In the genomic region with DNA sequence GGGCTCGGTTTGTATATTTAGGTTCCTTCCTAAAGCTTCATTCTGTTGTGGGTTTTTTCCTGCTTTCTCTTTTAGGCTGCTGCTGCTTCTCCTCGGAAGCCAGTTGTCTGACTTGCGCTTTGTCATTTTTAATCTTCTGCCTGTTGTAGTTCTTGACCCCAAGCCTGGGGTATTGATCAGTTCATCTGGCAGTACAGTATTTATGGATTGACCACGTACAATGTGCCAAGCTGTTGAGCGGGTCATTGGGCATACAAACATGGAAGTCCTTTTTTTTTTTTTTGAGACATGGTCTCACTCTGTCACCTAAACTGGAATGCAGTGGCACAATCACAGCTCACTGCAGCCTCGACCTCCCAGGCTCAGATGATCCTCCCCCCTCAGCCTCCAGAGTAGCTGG, we compare ENCODE assay signal across 21 cellular contexts. TPM values are rescaled to one million over a fixed set of nuclear protein-coding genes. Genes with fewer than 3 reads are reported as not detected.
DNase-seq lines count a peak whose midpoint lies in the region; ATAC-seq and TF ChIP-seq lines count a peak whose summit lies in the region.
"Had no signal": no experiment of that assay in that cellular context is flagged by ENCODE, and none has a peak within 500 bp of the region (broad histone marks: within the 10 kb centered on the region; RNA-seq: fewer than 3 reads in every experiment).

No MANE protein-coding gene starts in this region.

- peaks cover 61% of the 10 kb centered on the region for H3K36me3 Mint-ChIP-seq in Caco-2 (ENCODE audit: insufficient read depth, unreplicated experiment)
- no peaks in the 10 kb centered on the region for H3K36me3 Mint-ChIP-seq in neural crest cell (ENCODE audit: low read depth)

- H3K9me3 Mint-ChIP-seq in Caco-2 (ENCODE audit: unreplicated experiment) (no peaks in the 10 kb centered on the region), neural crest cell (no peaks in the 10 kb centered on the region)
- H3K9me3 Mint-ChIP-seq: CD4-positive, alpha-beta T cell; CD8-positive, alpha-beta memory T cell had no signal

- 39% methylated on average over 6 of the region's 6 CpGs for WGBS in liver

- peak overlapping the region in 1 of 2 donors; percentile 53 for H3K9ac ChIP-seq in liver (ENCODE audit: low read depth in 1 of 2, low read length in 2 of 2)
- H3K9ac ChIP-seq: BLaER1 treated with 17β-estradiol and CSF1 and Interleukin-3, amounts not matched to agents 10 nM and 100 nM; GM23248 had no signal

- H3K4me3 Mint-ChIP-seq in Caco-2 (ENCODE audit: unreplicated experiment), result peak overlapping the region; percentile 4
- peak overlapping the region; percentile 1 for H3K4me3 Mint-ChIP-seq in neural crest cell
- H3K4me3 Mint-ChIP-seq: CD14-positive monocyte; CD4-positive, alpha-beta T cell had no signal

- H3K4me1 Mint-ChIP-seq in Caco-2 (ENCODE audit: low read depth, unreplicated experiment), result peaks cover 45% of the 10 kb centered on the region
- H3K4me1 Mint-ChIP-seq in neural crest cell, result peaks cover 27% of the 10 kb centered on the region

- H3K27ac Mint-ChIP-seq in Caco-2 (ENCODE audit: unreplicated experiment), result no peak overlapping the region
- H3K27ac Mint-ChIP-seq in neural crest cell (ENCODE audit: unreplicated experiment), result no peak overlapping the region
- H3K27ac Mint-ChIP-seq: CD14-positive monocyte; CD4-positive, alpha-beta T cell had no signal

- H3K4me1 ChIP-seq in Caco-2, result peaks cover 67% of the 10 kb centered on the region
- H3K4me1 ChIP-seq in RWPE2 (ENCODE audit: insufficient read depth, poor library complexity, severe bottlenecking), result peaks cover 59% of the 10 kb centered on the region
- H3K4me1 ChIP-seq in liver (ENCODE audit: control insufficient read depth in 4 of 4, insufficient read depth in 4 of 4, low read length in 3 of 4), result peaks cover 14 to 59% (median 43%) of the 10 kb centered on the region in 4 donors
- H3K4me1 ChIP-seq: BE2C had no signal

- H3K4me3 ChIP-seq in Caco-2 (ENCODE audit: low read depth, low read length) (no peak overlapping the region), RWPE2 (ENCODE audit: severe bottlenecking) (no peak overlapping the region), liver (ENCODE audit: low read depth in 1 of 3, low read length in 3 of 3) (peak overlapping the region; percentile 14 to 35 (median 31))
- H3K4me3 ChIP-seq: BLaER1 treated with 17β-estradiol and CSF1 and Interleukin-3, amounts not matched to agents 10 nM and 100 nM; GM23248 had no signal

- ATAC-seq in RWPE2 (ENCODE audit: low read depth) (no peak), HG02571 (IDR thresholded peaks at IDR 0.05; ENCODE audit: unreplicated experiment) (no peak)

- intact Hi-C loops in Caco-2 (cut with micrococcal nuclease; ENCODE audit: unreplicated experiment), result no loop called here

- TF ChIP-seq CTCF in Caco-2 (IDR thresholded peaks at IDR 0.05; ENCODE audit: insufficient read depth in 1 of 2, low read depth in 1 of 2, low read length in 1 of 2, severe bottlenecking in 1 of 2, unreplicated experiment in 1 of 2), result no peak
- no peak for TF ChIP-seq CTCF in RWPE2 (IDR thresholded peaks at IDR 0.05; ENCODE audit: poor library complexity, severe bottlenecking)
- TF ChIP-seq CTCF in liver (IDR thresholded peaks at IDR 0.05; ENCODE audit: low read depth, low read length, missing input control), result no peak
- no peak for TF ChIP-seq CTCF in neural crest cell (conservative IDR thresholded peaks at IDR 0.05)

- peak in 1 of 2 donors; percentile 13 for TF ChIP-seq RAD21 in liver (IDR thresholded peaks at IDR 0.05)

- H3K27me3 Mint-ChIP-seq in Caco-2 (ENCODE audit: insufficient read depth, unreplicated experiment), result no peaks in the 10 kb centered on the region
- H3K27me3 Mint-ChIP-seq in neural crest cell (ENCODE audit: low read depth), result peaks cover 27% of the 10 kb centered on the region

- BruUV-seq in Caco-2 (replicated peaks; lab: Mats Ljungman, UMichigan), result no TSS peak

- no peaks in the 10 kb centered on the region for H3K9me3 ChIP-seq in Caco-2
- H3K9me3 ChIP-seq in RWPE2 (ENCODE audit: severe bottlenecking), result no peaks in the 10 kb centered on the region
- H3K9me3 ChIP-seq in liver (ENCODE audit: control insufficient read depth in 4 of 4, low read length in 3 of 4), result no peaks in the 10 kb centered on the region
- H3K9me3 ChIP-seq: BE2C; BLaER1 treated with 17β-estradiol and CSF1 and Interleukin-3, amounts not matched to agents 10 nM and 100 nM had no signal

- CTCF ChIA-PET in Caco-2 (lab: Charles Lee), result interaction anchor here (1.4 kb wide), 1 partner anchor 44 kb away, joined by 3 read pairs; no protein-coding TSS in a partner anchor

- DNase-seq in Caco-2, result peak in 1 of 2 experiments; percentile 18
- no peak for DNase-seq in RWPE2 (ENCODE audit: low spot score)
- no peak for DNase-seq in neural crest cell (ENCODE audit: low read depth, low spot score)
- no peak for DNase-seq in Ammon's horn (ENCODE audit: low spot score)
- DNase-seq in SW 1271 (lab: John Stamatoyannopoulos, UW), result no peak
- no peak for DNase-seq in activated CD4-positive, alpha-beta T cell treated with anti-CD3 and anti-CD28 coated beads, Interleukin-2, amount 50 U/mL, for 48 hours
- DNase-seq: BE2C; Calu3; CD4-positive, alpha-beta T cell; CD8-positive, alpha-beta memory T cell; DMS53; DMS79 treated with DMSO at 0.1 percent for 48 hours; GF-D8; GM23248; H7; HCEC 1CT had no signal

- POLR2A ChIA-PET in Caco-2 (lab: Charles Lee), result no interaction called here

- H3K36me3 ChIP-seq in Caco-2 (ENCODE audit: control insufficient read depth, insufficient read depth, low read length) (no peaks in the 10 kb centered on the region), RWPE2 (ENCODE audit: low read depth) (peaks cover 73% of the 10 kb centered on the region), liver (ENCODE audit: control insufficient read depth in 4 of 4, insufficient read depth in 3 of 4, low read depth in 1 of 4, low read length in 3 of 4) (no peaks in the 10 kb centered on the region)
- H3K36me3 ChIP-seq: BE2C; BLaER1 treated with 17β-estradiol and CSF1 and Interleukin-3, amounts not matched to agents 10 nM and 100 nM had no signal

- H3K27ac ChIP-seq in RWPE2 (ENCODE audit: poor library complexity, severe bottlenecking) (peak overlapping the region; percentile 91), liver (ENCODE audit: low read depth in 1 of 2, low read length in 2 of 2) (peak overlapping the region; percentile 71 to 74)
- H3K27ac ChIP-seq: 22Rv1; BLaER1 treated with 17β-estradiol and CSF1 and Interleukin-3, amounts not matched to agents 10 nM and 100 nM; GM23248 had no signal

- no peaks in the 10 kb centered on the region for H3K27me3 ChIP-seq in Caco-2 (replicated peaks; ENCODE audit: control insufficient read depth, insufficient read depth, low read length)
- H3K27me3 ChIP-seq in RWPE2 (ENCODE audit: insufficient read depth, poor library complexity, severe bottlenecking), result no peaks in the 10 kb centered on the region
- H3K27me3 ChIP-seq in liver (ENCODE audit: control insufficient read depth in 4 of 4, insufficient read depth in 4 of 4, low read length in 3 of 4), result no peaks in the 10 kb centered on the region

TF ChIP-seq in liver, 16 proteins besides CTCF, POLR2A, EP300 and RAD21 (continues in another document):
- TF ChIP-seq, protein P1, sequence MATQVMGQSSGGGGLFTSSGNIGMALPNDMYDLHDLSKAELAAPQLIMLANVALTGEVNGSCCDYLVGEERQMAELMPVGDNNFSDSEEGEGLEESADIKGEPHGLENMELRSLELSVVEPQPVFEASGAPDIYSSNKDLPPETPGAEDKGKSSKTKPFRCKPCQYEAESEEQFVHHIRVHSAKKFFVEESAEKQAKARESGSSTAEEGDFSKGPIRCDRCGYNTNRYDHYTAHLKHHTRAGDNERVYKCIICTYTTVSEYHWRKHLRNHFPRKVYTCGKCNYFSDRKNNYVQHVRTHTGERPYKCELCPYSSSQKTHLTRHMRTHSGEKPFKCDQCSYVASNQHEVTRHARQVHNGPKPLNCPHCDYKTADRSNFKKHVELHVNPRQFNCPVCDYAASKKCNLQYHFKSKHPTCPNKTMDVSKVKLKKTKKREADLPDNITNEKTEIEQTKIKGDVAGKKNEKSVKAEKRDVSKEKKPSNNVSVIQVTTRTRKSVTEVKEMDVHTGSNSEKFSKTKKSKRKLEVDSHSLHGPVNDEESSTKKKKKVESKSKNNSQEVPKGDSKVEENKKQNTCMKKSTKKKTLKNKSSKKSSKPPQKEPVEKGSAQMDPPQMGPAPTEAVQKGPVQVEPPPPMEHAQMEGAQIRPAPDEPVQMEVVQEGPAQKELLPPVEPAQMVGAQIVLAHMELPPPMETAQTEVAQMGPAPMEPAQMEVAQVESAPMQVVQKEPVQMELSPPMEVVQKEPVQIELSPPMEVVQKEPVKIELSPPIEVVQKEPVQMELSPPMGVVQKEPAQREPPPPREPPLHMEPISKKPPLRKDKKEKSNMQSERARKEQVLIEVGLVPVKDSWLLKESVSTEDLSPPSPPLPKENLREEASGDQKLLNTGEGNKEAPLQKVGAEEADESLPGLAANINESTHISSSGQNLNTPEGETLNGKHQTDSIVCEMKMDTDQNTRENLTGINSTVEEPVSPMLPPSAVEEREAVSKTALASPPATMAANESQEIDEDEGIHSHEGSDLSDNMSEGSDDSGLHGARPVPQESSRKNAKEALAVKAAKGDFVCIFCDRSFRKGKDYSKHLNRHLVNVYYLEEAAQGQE (IDR thresholded peaks at IDR 0.05), result no peak
- TF ChIP-seq SP1 (IDR thresholded peaks at IDR 0.05), result no peak
- no peak for TF ChIP-seq FOXA1 (IDR thresholded peaks at IDR 0.05)
- no peak for TF ChIP-seq EGR1 (IDR thresholded peaks at IDR 0.05; ENCODE audit: low read depth in 2 of 2)
- TF ChIP-seq RXRA (IDR thresholded peaks at IDR 0.05), result peak; percentile 68 to 72
- no peak for TF ChIP-seq TAF1 (conservative IDR thresholded peaks at IDR 0.05)
- peak; percentile 45 to 61 for TF ChIP-seq HNF4A (conservative IDR thresholded peaks at IDR 0.05)
- TF ChIP-seq, protein P2, sequence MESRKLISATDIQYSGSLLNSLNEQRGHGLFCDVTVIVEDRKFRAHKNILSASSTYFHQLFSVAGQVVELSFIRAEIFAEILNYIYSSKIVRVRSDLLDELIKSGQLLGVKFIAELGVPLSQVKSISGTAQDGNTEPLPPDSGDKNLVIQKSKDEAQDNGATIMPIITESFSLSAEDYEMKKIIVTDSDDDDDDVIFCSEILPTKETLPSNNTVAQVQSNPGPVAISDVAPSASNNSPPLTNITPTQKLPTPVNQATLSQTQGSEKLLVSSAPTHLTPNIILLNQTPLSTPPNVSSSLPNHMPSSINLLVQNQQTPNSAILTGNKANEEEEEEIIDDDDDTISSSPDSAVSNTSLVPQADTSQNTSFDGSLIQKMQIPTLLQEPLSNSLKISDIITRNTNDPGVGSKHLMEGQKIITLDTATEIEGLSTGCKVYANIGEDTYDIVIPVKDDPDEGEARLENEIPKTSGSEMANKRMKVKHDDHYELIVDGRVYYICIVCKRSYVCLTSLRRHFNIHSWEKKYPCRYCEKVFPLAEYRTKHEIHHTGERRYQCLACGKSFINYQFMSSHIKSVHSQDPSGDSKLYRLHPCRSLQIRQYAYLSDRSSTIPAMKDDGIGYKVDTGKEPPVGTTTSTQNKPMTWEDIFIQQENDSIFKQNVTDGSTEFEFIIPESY (IDR thresholded peaks at IDR 0.05), result no peak
- TF ChIP-seq NR2F2 (IDR thresholded peaks at IDR 0.05), result no peak

RNA-seq across cellular contexts. Expression of a gene that starts 4.3 kb away (rescaled TPM):
- total RNA-seq in Caco-2 (2022), result 123 and 134 TPM in 2 replicates
- 10 to 100 TPM in 1 of 2 donors, 1 to 10 TPM in 1; 6.5 to 10.9 TPM for total RNA-seq in liver
- 10 to 100 TPM in 1 of 2 donors, 1 to 10 TPM in 1; 9.0 to 24.9 TPM for polyA plus RNA-seq in liver
- total RNA-seq in neural crest cell, result 7.5 and 7.7 TPM in 2 replicates

Comparison
In these comparisons a context has a peak if more than half of its experiments do, and no peak if none do; other contexts are left out.
1. H3K4me3 ChIP-seq: peak in liver (3 of 3); none in Caco-2 (single experiment) and RWPE2 (single experiment).
2. RNA of a gene that starts 4.3 kb away (total RNA-seq): 123 to 134 TPM in Caco-2; 6.5 to 10.9 TPM in liver and 7.5 to 7.7 TPM in neural crest cell; every median in the first group is over 10 times any median in the second.